8 cellular contexts compared by ENCODE assay signal in genomic region chr11:45180888-45181594, GRCh38. TPM values are rescaled to one million over a fixed set of nuclear protein-coding genes. Genes with fewer than 3 reads are reported as not detected.
DNase-seq lines count a peak whose midpoint lies in the region; ATAC-seq and TF ChIP-seq lines count a peak whose summit lies in the region.

No MANE protein-coding gene starts in this region.

- H3K27me3 ChIP-seq in CD8-positive, alpha-beta T cell (ENCODE audit: insufficient read depth, low read length): no peaks in the 10 kb centered on the region
- no peaks in the 10 kb centered on the region for H3K27me3 ChIP-seq in KMS-11 (ENCODE audit: insufficient read depth, low read depth)
- peaks cover 0 to 7% of the 10 kb centered on the region in 2 donors for H3K27me3 ChIP-seq in naive thymus-derived CD4-positive, alpha-beta T cell (ENCODE audit: control insufficient read depth in 2 of 2, insufficient read depth in 2 of 2, low read length in 2 of 2)
- no peaks in the 10 kb centered on the region for H3K27me3 ChIP-seq in thyroid gland

- H3K4me1 ChIP-seq in CD8-positive, alpha-beta T cell (ENCODE audit: insufficient read depth, low read length): peaks cover 6% of the 10 kb centered on the region
- H3K4me1 ChIP-seq in KMS-11 (ENCODE audit: low read depth, poor library complexity, severe bottlenecking) (no peaks in the 10 kb centered on the region), thyroid gland (peaks cover 29 to 51% of the 10 kb centered on the region in 2 donors)
- peaks cover 3 to 8% of the 10 kb centered on the region in 2 donors for H3K4me1 ChIP-seq in naive thymus-derived CD4-positive, alpha-beta T cell (ENCODE audit: control insufficient read depth in 2 of 2, insufficient read depth in 2 of 2, low read length in 2 of 2)

- WGBS in thyroid gland, 2 donors: 7 to 8% methylated on average over 2 to 7 of the region's 42 CpGs

- H3K4me2 ChIP-seq in KMS-11: no peak overlapping the region

- H2AFZ ChIP-seq in KMS-11 (ENCODE audit: low read depth): no peak overlapping the region

- no peaks in the 10 kb centered on the region for H3K79me2 ChIP-seq in KMS-11 (ENCODE audit: insufficient read depth, low read depth)

- intact Hi-C loops in CD8-positive, alpha-beta T cell (cut with DNase I, micrococcal nuclease): no loop called here
- intact Hi-C loops in naive thymus-derived CD4-positive, alpha-beta T cell (cut with micrococcal nuclease): loop anchor here in 1 of 2 donors (10.0 kb wide), 1 partner anchor 114 kb away; no protein-coding TSS in a partner anchor
- intact Hi-C loops in thyroid gland (cut with DNase I): loop anchor here (5.0 kb wide), 1 partner anchor 34 kb away; the partner anchor contains the start of gene PRDM11

- H3K27me3 Mint-ChIP-seq in CD8-positive, alpha-beta T cell (ENCODE audit: low read depth): peaks cover 18% of the 10 kb centered on the region
- peaks cover 22 to 40% (median 27%) of the 10 kb centered on the region in 5 donors for H3K27me3 Mint-ChIP-seq in naive thymus-derived CD4-positive, alpha-beta T cell

- H3K4me1 Mint-ChIP-seq in CD8-positive, alpha-beta T cell (ENCODE audit: low read depth): peaks cover 21% of the 10 kb centered on the region
- peaks cover 0 to 21% (median 14%) of the 10 kb centered on the region in 7 donors for H3K4me1 Mint-ChIP-seq in naive thymus-derived CD4-positive, alpha-beta T cell

- no peak for TF ChIP-seq POLR2A in thyroid gland (IDR thresholded peaks at IDR 0.05)

- POLR2A ChIA-PET in CD8-positive, alpha-beta T cell (lab: Charles Lee): no interaction called here
- POLR2A ChIA-PET in naive thymus-derived CD4-positive, alpha-beta T cell (lab: Charles Lee): no interaction called here

- CTCF ChIA-PET in CD8-positive, alpha-beta T cell (lab: Charles Lee): interaction anchor here (2.8 kb wide), 1 partner anchor 70 kb away, joined by 8 read pairs; no protein-coding TSS in a partner anchor
- CTCF ChIA-PET in naive thymus-derived CD4-positive, alpha-beta T cell (lab: Charles Lee): no interaction called here

- H3K36me3 Mint-ChIP-seq in CD8-positive, alpha-beta T cell: peaks cover 7% of the 10 kb centered on the region
- peaks cover 0 to 5% (median 0%) of the 10 kb centered on the region in 5 donors for H3K36me3 Mint-ChIP-seq in naive thymus-derived CD4-positive, alpha-beta T cell

- H3K27ac ChIP-seq in CD8-positive, alpha-beta T cell (ENCODE audit: low read depth, low read length): no peak overlapping the region
- no peak overlapping the region for H3K27ac ChIP-seq in KMS-11
- no peak overlapping the region for H3K27ac ChIP-seq in naive thymus-derived CD4-positive, alpha-beta T cell (ENCODE audit: low read depth, low read length)
- H3K27ac ChIP-seq in thyroid gland: peak overlapping the region; percentile 94 to 97 (median 95)

- TF ChIP-seq CTCF in CD8-positive, alpha-beta T cell (IDR thresholded peaks at IDR 0.05): no peak
- no peak for TF ChIP-seq CTCF in KMS-11 (conservative IDR thresholded peaks at IDR 0.05; ENCODE audit: low read depth, low read length)
- TF ChIP-seq CTCF in thyroid gland (IDR thresholded peaks at IDR 0.05): no peak

- no peak overlapping the region for H3K27ac Mint-ChIP-seq in CD8-positive, alpha-beta T cell
- H3K27ac Mint-ChIP-seq in naive thymus-derived CD4-positive, alpha-beta T cell: no peak overlapping the region

- ATAC-seq in CD8-positive, alpha-beta T cell: peak; percentile 88
- ATAC-seq in esophagus mucosa: peak; percentile 88
- ATAC-seq in naive thymus-derived CD4-positive, alpha-beta T cell: peak; percentile 84

- H3K4me3 ChIP-seq in CD8-positive, alpha-beta T cell (ENCODE audit: low read depth, low read length): no peak overlapping the region
- H3K4me3 ChIP-seq in KMS-11 (IDR thresholded peaks at IDR 0.05; ENCODE audit: insufficient read depth, low read depth, low read length): no peak overlapping the region
- H3K4me3 ChIP-seq in naive thymus-derived CD4-positive, alpha-beta T cell (ENCODE audit: low read length): no peak overlapping the region
- H3K4me3 ChIP-seq in thyroid gland (replicated peaks in 1 of 3): peak overlapping the region; percentile 12 to 55 (median 36)

- no peaks in the 10 kb centered on the region for H4K20me1 ChIP-seq in KMS-11 (ENCODE audit: insufficient read depth)

- peak overlapping the region; percentile 18; the same call in 1 of the 2 replicates for H3K9ac ChIP-seq in KMS-11

- no peaks in the 10 kb centered on the region for H3K9me3 ChIP-seq in CD8-positive, alpha-beta T cell (ENCODE audit: low read length)
- H3K9me3 ChIP-seq in naive thymus-derived CD4-positive, alpha-beta T cell (ENCODE audit: control insufficient read depth in 2 of 3, low read length in 3 of 3): no peaks in the 10 kb centered on the region
- no peaks in the 10 kb centered on the region for H3K9me3 ChIP-seq in thyroid gland

- H3K9me3 Mint-ChIP-seq in CD8-positive, alpha-beta T cell: no peaks in the 10 kb centered on the region
- no peaks in the 10 kb centered on the region for H3K9me3 Mint-ChIP-seq in naive thymus-derived CD4-positive, alpha-beta T cell

- DNase-seq in CD8-positive, alpha-beta T cell: peak in 6 of 7 experiments; percentile 17 to 55 (median 40)
- peak; percentile 62 for DNase-seq in activated CD8-positive, alpha-beta memory T cell treated with anti-CD3 and anti-CD28 coated beads, Interleukin-2, amount 50 U/mL, for 4 hours
- no peak for DNase-seq in naive thymus-derived CD4-positive, alpha-beta T cell
- peak; percentile 77 to 82 for DNase-seq in thyroid gland
- no peak for DNase-seq in NCI-H187 treated with DMSO at 0.1 percent for 48 hours (lab: John Stamatoyannopoulos, UW)
- DNase-seq in cerebellar nuclear complex (lab: John Stamatoyannopoulos, UW): no peak

- peaks cover 6% of the 10 kb centered on the region for H3K36me3 ChIP-seq in CD8-positive, alpha-beta T cell (ENCODE audit: insufficient read depth, low read length)
- H3K36me3 ChIP-seq in KMS-11 (ENCODE audit: insufficient read depth) (no peaks in the 10 kb centered on the region), thyroid gland (no peaks in the 10 kb centered on the region)
- H3K36me3 ChIP-seq in naive thymus-derived CD4-positive, alpha-beta T cell (ENCODE audit: control insufficient read depth in 2 of 3, insufficient read depth in 3 of 3, low read length in 3 of 3): peaks cover 0 to 22% (median 0%) of the 10 kb centered on the region in 3 experiments

- H3K4me3 Mint-ChIP-seq in CD8-positive, alpha-beta T cell: peak overlapping the region; percentile 63
- peak overlapping the region in 8 of 10 donors; percentile 8 to 75 (median 30) for H3K4me3 Mint-ChIP-seq in naive thymus-derived CD4-positive, alpha-beta T cell

RNA-seq across cellular contexts. Expression of gene PRDM11, which starts 34.6 kb away (rescaled TPM):
- 1 to 10 TPM; 2.4 to 3.6 TPM for total RNA-seq in CD8-positive, alpha-beta T cell
- total RNA-seq in esophagus mucosa: 5.7 TPM
- 1 to 10 TPM; 2.2 to 8.8 (median 6.4) TPM for total RNA-seq in naive thymus-derived CD4-positive, alpha-beta T cell
- 1 to 10 TPM in 1 of 2 donors, under 1 TPM in 1; 0.44 to 1.1 TPM for polyA plus RNA-seq in naive thymus-derived CD4-positive, alpha-beta T cell
- total RNA-seq in thyroid gland: 10 to 100 TPM in 3 of 4 donors, 1 to 10 TPM in 1; 8.6 to 53.3 (median 31.0) TPM

Comparison
In these comparisons a context has a peak if more than half of its experiments do, and no peak if none do; other contexts are left out.
1. DNase-seq: peak in CD8-positive, alpha-beta T cell (6 of 7), activated CD8-positive, alpha-beta memory T cell treated with anti-CD3 and anti-CD28 coated beads, Interleukin-2, amount 50 U/mL, for 4 hours (single experiment) and thyroid gland (2 of 2); none in naive thymus-derived CD4-positive, alpha-beta T cell (0 of 9), NCI-H187 treated with DMSO at 0.1 percent for 48 hours (single experiment) and cerebellar nuclear complex (0 of 2).
2. H3K27ac ChIP-seq: peak in thyroid gland (3 of 3); none in CD8-positive, alpha-beta T cell (single experiment), KMS-11 (single experiment) and naive thymus-derived CD4-positive, alpha-beta T cell (single experiment).
3. H3K4me3 ChIP-seq: peak in thyroid gland (3 of 3); none in CD8-positive, alpha-beta T cell (single experiment), KMS-11 (single experiment) and naive thymus-derived CD4-positive, alpha-beta T cell (single experiment).
4. Peak in every context shown above with its lines, with median percentiles within 50 percentile points of each other: ATAC-seq.